ENCODE assay signal across 36 cellular contexts in the genomic region with DNA sequence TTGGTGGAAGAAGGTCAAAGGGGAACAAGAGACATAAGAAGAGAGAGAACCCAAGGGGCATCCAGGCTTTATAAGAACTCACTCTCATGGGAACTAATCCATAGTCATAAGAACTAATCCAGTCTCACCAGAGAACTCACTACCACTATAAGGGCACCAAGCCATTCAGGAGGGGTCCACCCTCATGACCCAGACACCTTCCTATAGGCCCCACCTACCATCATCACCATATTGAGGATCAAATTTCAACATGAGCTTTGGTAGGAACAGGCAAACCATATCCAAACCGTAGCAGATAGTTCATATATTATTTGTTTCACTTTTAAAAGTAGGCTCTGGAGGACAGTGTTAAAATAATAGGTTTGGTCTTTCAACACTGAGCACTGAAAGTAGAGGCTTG.
"Had no signal": no experiment of that assay in that cellular context is flagged by ENCODE, and none has a peak within 500 bp of the region (broad histone marks: within the 10 kb centered on the region; RNA-seq: fewer than 3 reads in every experiment).

No MANE protein-coding gene starts in this region.

- H3K27me3 Mint-ChIP-seq: activated B cell treated with CpG ODN at 0.5 μM for 24 hours; activated CD4-positive, alpha-beta memory T cell treated with anti-CD3 and anti-CD28 coated beads for 36 hours; activated CD4-positive, alpha-beta T cell treated with anti-CD3 and anti-CD28 coated beads, Interleukin-2, amount 10 ng/mL, durations not matched to agents 24 days and 14 days; activated CD8-positive, alpha-beta T cell treated with anti-CD3 and anti-CD28 coated beads for 36 hours; activated naive CD8-positive, alpha-beta T cell treated with anti-CD3 and anti-CD28 coated beads for 36 hours; activated T-helper 17 cell treated with anti-CD3 and anti-CD28 coated beads, Interleukin-2, amount 50 U/mL, for 72 hours had no signal

- H3K27ac ChIP-seq: adrenal gland, body of pancreas, brain microvascular endothelial cell, breast epithelium, WERI-Rb-1 had no signal

- H3K27ac Mint-ChIP-seq: activated B cell treated with CpG ODN at 0.5 μM for 24 hours; activated CD4-positive, alpha-beta memory T cell treated with anti-CD3 and anti-CD28 coated beads for 36 hours; activated CD4-positive, alpha-beta T cell treated with anti-CD3 and anti-CD28 coated beads, Interleukin-2, amount 10 ng/mL, durations not matched to agents 24 days and 14 days; activated CD8-positive, alpha-beta T cell treated with anti-CD3 and anti-CD28 coated beads for 36 hours; activated naive CD4-positive, alpha-beta T cell treated with anti-CD3 and anti-CD28 coated beads for 36 hours; activated naive CD4-positive, alpha-beta T cell treated with anti-CD3 and anti-CD28 coated beads, Interleukin-2, amount 50 U/mL, for 72 hours; activated naive CD8-positive, alpha-beta T cell treated with anti-CD3 and anti-CD28 coated beads for 36 hours; activated T-cell treated with anti-CD3 and anti-CD28 coated beads, Interleukin-2, amount 50 U/mL, for 72 hours; activated T-helper 1 cell treated with anti-CD3 and anti-CD28 coated beads, Interleukin-12 subunit alpha, Interleukin-12 subunit beta, Interleukin-2, Interleukin-4 antibody, amounts not matched to agents 30 ng/mL and 10 ng/mL and 1 ng/mL, durations not matched to agents 14 hours and 24 hours and 36 hours; activated T-helper 17 cell treated with anti-CD3 and anti-CD28 coated beads, Interleukin-2, amount 50 U/mL, for 72 hours; T-helper 1 cell treated with Interleukin-12 subunit alpha and Interleukin-12 subunit beta and Interleukin-4 antibody, amounts not matched to agents 30 μg/mL and 1 μg/mL, for 36 hours; T-helper 2 cell treated with Interferon-gamma antibody and Interleukin-4, amounts not matched to agents 5 μg/mL and 100 μg/mL, for 36 hours had no signal

- H3K9me3 ChIP-seq: adrenal gland, body of pancreas, breast epithelium had no signal

- ATAC-seq: activated CD8-positive, alpha-beta T cell treated with anti-CD3 and anti-CD28 coated beads for 36 hours; activated naive CD4-positive, alpha-beta T cell treated with anti-CD3 and anti-CD28 coated beads, Interleukin-2, amount 50 U/mL, for 72 hours; activated T-cell treated with anti-CD3 and anti-CD28 coated beads, Interleukin-2, amount 50 U/mL, for 4 hours; activated T-cell treated with anti-CD3 and anti-CD28 coated beads, Interleukin-2, amount 50 U/mL, for 72 hours; activated T-helper 17 cell treated with anti-CD3 and anti-CD28 coated beads, Interleukin-2, amount 50 U/mL, for 72 hours; body of pancreas had no signal

- H3K9me3 Mint-ChIP-seq: activated B cell treated with CpG ODN at 0.5 μM for 24 hours; activated CD4-positive, alpha-beta memory T cell treated with anti-CD3 and anti-CD28 coated beads for 36 hours; activated CD4-positive, alpha-beta T cell treated with anti-CD3 and anti-CD28 coated beads, Interleukin-2, amount 10 ng/mL, durations not matched to agents 24 days and 14 days; activated CD8-positive, alpha-beta T cell treated with anti-CD3 and anti-CD28 coated beads for 36 hours; activated naive CD4-positive, alpha-beta T cell treated with anti-CD3 and anti-CD28 coated beads for 36 hours; activated naive CD4-positive, alpha-beta T cell treated with anti-CD3 and anti-CD28 coated beads, Interleukin-2, amount 50 U/mL, for 72 hours; activated naive CD8-positive, alpha-beta T cell treated with anti-CD3 and anti-CD28 coated beads for 36 hours; activated T-cell treated with anti-CD3 and anti-CD28 coated beads, Interleukin-2, amount 50 U/mL, for 4 hours; activated T-cell treated with anti-CD3 and anti-CD28 coated beads, Interleukin-2, amount 50 U/mL, for 72 hours; activated T-helper 1 cell treated with anti-CD3 and anti-CD28 coated beads, Interleukin-12 subunit alpha, Interleukin-12 subunit beta, Interleukin-2, Interleukin-4 antibody, amounts not matched to agents 30 ng/mL and 10 ng/mL and 1 ng/mL, durations not matched to agents 14 hours and 24 hours and 36 hours; activated T-helper 17 cell treated with anti-CD3 and anti-CD28 coated beads, Interleukin-2, amount 50 U/mL, for 72 hours; T-helper 1 cell treated with Interleukin-12 subunit alpha and Interleukin-12 subunit beta and Interleukin-4 antibody, amounts not matched to agents 30 μg/mL and 1 μg/mL, for 36 hours; T-helper 2 cell treated with Interferon-gamma antibody and Interleukin-4, amounts not matched to agents 5 μg/mL and 100 μg/mL, for 36 hours had no signal

- H3K36me3 ChIP-seq: adrenal gland, brain microvascular endothelial cell, breast epithelium, WERI-Rb-1 had no signal

- H3K27me3 ChIP-seq: adrenal gland, body of pancreas, brain microvascular endothelial cell, breast epithelium had no signal

- FAIRE-seq: astrocyte had no signal

- H3K4me1 ChIP-seq: adrenal gland, breast epithelium had no signal

- H3K4me1 Mint-ChIP-seq: activated B cell treated with CpG ODN at 0.5 μM for 24 hours; activated CD4-positive, alpha-beta T cell treated with anti-CD3 and anti-CD28 coated beads, Interleukin-2, amount 10 ng/mL, durations not matched to agents 24 days and 14 days; activated naive CD8-positive, alpha-beta T cell treated with anti-CD3 and anti-CD28 coated beads for 36 hours; activated T-helper 17 cell treated with anti-CD3 and anti-CD28 coated beads, Interleukin-2, amount 50 U/mL, for 72 hours had no signal

- H3K36me3 Mint-ChIP-seq: activated CD4-positive, alpha-beta memory T cell treated with anti-CD3 and anti-CD28 coated beads for 36 hours; activated naive CD4-positive, alpha-beta T cell treated with anti-CD3 and anti-CD28 coated beads, Interleukin-2, amount 50 U/mL, for 72 hours; activated naive CD8-positive, alpha-beta T cell treated with anti-CD3 and anti-CD28 coated beads for 36 hours had no signal

- H3K4me3 Mint-ChIP-seq: activated B cell treated with CpG ODN at 0.5 μM for 24 hours; activated CD4-positive, alpha-beta memory T cell treated with anti-CD3 and anti-CD28 coated beads for 36 hours; activated CD4-positive, alpha-beta T cell treated with anti-CD3 and anti-CD28 coated beads, Interleukin-2, amount 10 ng/mL, durations not matched to agents 24 days and 14 days; activated CD8-positive, alpha-beta T cell treated with anti-CD3 and anti-CD28 coated beads for 36 hours; activated naive CD4-positive, alpha-beta T cell treated with anti-CD3 and anti-CD28 coated beads for 36 hours; activated naive CD8-positive, alpha-beta T cell treated with anti-CD3 and anti-CD28 coated beads for 36 hours; activated T-cell treated with anti-CD3 and anti-CD28 coated beads, Interleukin-2, amount 50 U/mL, for 4 hours; activated T-cell treated with anti-CD3 and anti-CD28 coated beads, Interleukin-2, amount 50 U/mL, for 72 hours; activated T-helper 1 cell treated with anti-CD3 and anti-CD28 coated beads, Interleukin-12 subunit alpha, Interleukin-12 subunit beta, Interleukin-2, Interleukin-4 antibody, amounts not matched to agents 30 ng/mL and 10 ng/mL and 1 ng/mL, durations not matched to agents 14 hours and 24 hours and 36 hours; activated T-helper 17 cell treated with anti-CD3 and anti-CD28 coated beads, Interleukin-2, amount 50 U/mL, for 72 hours; T-helper 1 cell treated with Interleukin-12 subunit alpha and Interleukin-12 subunit beta and Interleukin-4 antibody, amounts not matched to agents 30 μg/mL and 1 μg/mL, for 36 hours; T-helper 2 cell treated with Interferon-gamma antibody and Interleukin-4, amounts not matched to agents 5 μg/mL and 100 μg/mL, for 36 hours had no signal

- DNase-seq: activated B cell treated with CpG ODN at 0.5 μM for 24 hours; activated CD4-positive, alpha-beta memory T cell treated with anti-CD3 and anti-CD28 coated beads for 36 hours; activated CD4-positive, alpha-beta T cell treated with anti-CD3 and anti-CD28 coated beads for 4 hours; activated CD4-positive, alpha-beta T cell treated with anti-CD3 and anti-CD28 coated beads, Interleukin-2, amount 10 ng/mL, durations not matched to agents 24 days and 14 days; activated CD4-positive, alpha-beta T cell treated with anti-CD3 and anti-CD28 coated beads, Interleukin-2, amount 50 U/mL, for 1 hour; activated CD4-positive, alpha-beta T cell treated with anti-CD3 and anti-CD28 coated beads, Interleukin-2, amount 50 U/mL, for 4 hours; activated CD4-positive, CD25-positive, alpha-beta regulatory T cell treated with anti-CD3 and anti-CD28 coated beads, Interleukin-2, amount 50 U/mL, for 72 hours; activated CD8-positive, alpha-beta memory T cell treated with anti-CD3 and anti-CD28 coated beads, Interleukin-2, amount 50 U/mL, for 4 hours; activated CD8-positive, alpha-beta T cell treated with anti-CD3 and anti-CD28 coated beads for 36 hours; activated effector memory CD4-positive, alpha-beta T cell treated with anti-CD3 and anti-CD28 coated beads, Interleukin-2, amount 50 U/mL, for 16 hours; activated gamma-delta T cell treated with Interleukin-2 at 50 U/mL for 16 hours; activated naive CD4-positive, alpha-beta T cell; activated naive CD4-positive, alpha-beta T cell treated with anti-CD3 and anti-CD28 coated beads for 36 hours; activated naive CD4-positive, alpha-beta T cell treated with anti-CD3 and anti-CD28 coated beads, Interleukin-2, amount 50 U/mL, for 16 hours; activated naive CD8-positive, alpha-beta T cell treated with anti-CD3 and anti-CD28 coated beads for 36 hours; activated T-cell treated with anti-CD3 and anti-CD28 coated beads for 4 hours; activated T-cell treated with anti-CD3 and anti-CD28 coated beads, Interleukin-2, amount 50 U/mL, for 1 hour; activated T-cell treated with anti-CD3 and anti-CD28 coated beads, Interleukin-2, amount 50 U/mL, for 4 hours; activated T-cell treated with anti-CD3 and anti-CD28 coated beads, Interleukin-2, amount 50 U/mL, for 72 hours; adrenal gland; amniotic stem cell; aorta; body of pancreas; brain microvascular endothelial cell; central memory CD4-positive, alpha-beta T cell; T-helper 1 cell; T-helper 2 cell; T-helper 9 cell; WERI-Rb-1 had no signal

- H3K4me3 ChIP-seq: adrenal gland, body of pancreas, breast epithelium had no signal
